ENCODE assay signal across 21 cellular contexts in genomic region chr16:2716948-2717347, GRCh38.
"Had no signal": no experiment of that assay in that cellular context is flagged by ENCODE, and none has a peak within 500 bp of the region (broad histone marks: within the 10 kb centered on the region; RNA-seq: fewer than 3 reads in every experiment).

No MANE protein-coding gene starts in this region.

- H3K4me3 Mint-ChIP-seq: activated CD4-positive, alpha-beta T cell treated with anti-CD3 and anti-CD28 coated beads for 36 hours; activated naive CD4-positive, alpha-beta T cell treated with anti-CD3 and anti-CD28 coated beads for 36 hours; naive B cell; stimulated activated memory B cell treated with anti-CD40 and anti-IgM and Interleukin-4, amounts not matched to agents 10 μg/mL and 1 μg/mL and 100 μg/mL, for 72 hours; WTC11 had no signal

- H3K27me3 Mint-ChIP-seq: activated CD4-positive, alpha-beta T cell treated with anti-CD3 and anti-CD28 coated beads for 36 hours had no signal

- H3K27ac ChIP-seq: epithelial cell of prostate, heart right ventricle, lower lobe of right lung, sigmoid colon, transverse colon had no signal

- H3K27ac Mint-ChIP-seq: activated CD4-positive, alpha-beta T cell treated with anti-CD3 and anti-CD28 coated beads for 36 hours; activated naive CD4-positive, alpha-beta T cell treated with anti-CD3 and anti-CD28 coated beads for 36 hours; naive B cell; stimulated activated memory B cell treated with anti-CD40 and anti-IgM and Interleukin-4, amounts not matched to agents 10 μg/mL and 1 μg/mL and 100 μg/mL, for 72 hours; WTC11 had no signal

- H3K36me3 Mint-ChIP-seq: naive B cell; stimulated activated memory B cell treated with anti-CD40 and anti-IgM and Interleukin-4, amounts not matched to agents 10 μg/mL and 1 μg/mL and 100 μg/mL, for 72 hours; WTC11 had no signal

- ATAC-seq: activated CD4-positive, alpha-beta T cell treated with anti-CD3 and anti-CD28 coated beads for 36 hours; heart right ventricle; left lobe of liver; lower lobe of right lung; stimulated activated memory B cell treated with anti-CD40 and anti-IgM and Interleukin-4, amounts not matched to agents 10 μg/mL and 1 μg/mL and 100 μg/mL, for 72 hours; WTC11 had no signal

- H3K36me3 ChIP-seq: heart right ventricle, lower lobe of right lung, sigmoid colon, transverse colon had no signal

- DNase-seq: activated CD4-positive, alpha-beta T cell treated with anti-CD3 and anti-CD28 coated beads for 36 hours; activated CD4-positive, alpha-beta T cell treated with anti-CD3 and anti-CD28 coated beads, Interleukin-2, amount 50 U/mL, for 4 hours; activated CD8-positive, alpha-beta memory T cell treated with anti-CD3 and anti-CD28 coated beads, Interleukin-2, amount 50 U/mL, for 48 hours; activated effector memory CD4-positive, alpha-beta T cell treated with Interleukin-2 at 50 U/mL for 16 hours; activated naive CD4-positive, alpha-beta T cell treated with anti-CD3 and anti-CD28 coated beads for 36 hours; activated T-cell treated with anti-CD3 and anti-CD28 coated beads, Interleukin-2, amount 50 U/mL, for 48 hours; amygdala; cortex of kidney; foreskin fibroblast; heart right ventricle; lower lobe of right lung; naive B cell; occipital lobe; sigmoid colon; stimulated activated CD4-positive, alpha-beta T cell treated with anti-CD3 and anti-CD28 coated beads, Interleukin-15, amount 100 ng/mL, for 24 hours; transverse colon had no signal

- H3K4me3 ChIP-seq: heart right ventricle, lower lobe of right lung, sigmoid colon, smooth muscle cell, transverse colon had no signal

- H3K9me3 ChIP-seq: heart right ventricle, lower lobe of right lung, sigmoid colon, transverse colon had no signal

- H3K27me3 ChIP-seq: heart right ventricle had no signal

- H3K9me3 Mint-ChIP-seq: activated naive CD4-positive, alpha-beta T cell treated with anti-CD3 and anti-CD28 coated beads for 36 hours; naive B cell; stimulated activated memory B cell treated with anti-CD40 and anti-IgM and Interleukin-4, amounts not matched to agents 10 μg/mL and 1 μg/mL and 100 μg/mL, for 72 hours; WTC11 had no signal

- H3K4me2 ChIP-seq: smooth muscle cell had no signal
